1 cellular context compared by ENCODE assay signal in genomic region chr14:75427482-75428229, GRCh38.
TF ChIP-seq lines count a peak whose summit lies in the region.

TSS of gene JDP2 (plus strand) at chr14:75428022. CDS start at chr14:75437921, 9,899 bp downstream.

TF ChIP-seq in HepG2, 621 proteins besides CTCF, POLR2A, EP300 and RAD21 (continued from another document and continues in another):
- 0 out of 2 replicates have a peak, but pooled peaks have one; percentile 30 for TF ChIP-seq RERE (CRISPR knock-in tag; IDR thresholded peaks at IDR 0.05; ENCODE audit: low read depth)
- peak; percentile 89 for TF ChIP-seq ELF1 (CRISPR knock-in tag; IDR thresholded peaks at IDR 0.05)
- TF ChIP-seq ZSCAN20 (CRISPR knock-in tag; IDR thresholded peaks at IDR 0.05; ENCODE audit: borderline replicate concordance) = no peak
- TF ChIP-seq ZKSCAN5 (CRISPR knock-in tag; IDR thresholded peaks at IDR 0.05) = no peak
- TF ChIP-seq IKZF5 (CRISPR knock-in tag; IDR thresholded peaks at IDR 0.05) = peak; percentile 58
- peak; percentile 18; the same call in 1 of the 2 replicates for TF ChIP-seq TAF1 (CRISPR knock-in tag; IDR thresholded peaks at IDR 0.05)
- TF ChIP-seq ZBTB37 (CRISPR knock-in tag; IDR thresholded peaks at IDR 0.05) = no peak
- TF ChIP-seq ZNF576 (CRISPR knock-in tag; IDR thresholded peaks at IDR 0.05) = no peak
- TF ChIP-seq ZHX1 (CRISPR knock-in tag; IDR thresholded peaks at IDR 0.05; ENCODE audit: low read depth) = no peak
- TF ChIP-seq ZSCAN5A (CRISPR knock-in tag; IDR thresholded peaks at IDR 0.05; ENCODE audit: borderline replicate concordance) = no peak
- TF ChIP-seq ZNF546 (CRISPR knock-in tag; conservative IDR thresholded peaks at IDR 0.05) = no peak
- TF ChIP-seq RXRB (CRISPR knock-in tag; IDR thresholded peaks at IDR 0.05; ENCODE audit: borderline replicate concordance) = peak; percentile 54
- peak; percentile 65 for TF ChIP-seq RBFOX2 (IDR thresholded peaks at IDR 0.05; ENCODE audit: low read depth, low read length)
- no peak for TF ChIP-seq SNAPC4 (CRISPR knock-in tag; IDR thresholded peaks at IDR 0.05)
- no peak for TF ChIP-seq NONO (IDR thresholded peaks at IDR 0.05)
- TF ChIP-seq NONO (CRISPR knock-in tag; conservative IDR thresholded peaks at IDR 0.05) = peak; percentile 40; the same call in 1 of the 2 replicates
- TF ChIP-seq SIN3A (IDR thresholded peaks at IDR 0.05; ENCODE audit: borderline replicate concordance, low read depth, low read length) = peak; percentile 69; the same call in 1 of the 2 replicates
- TF ChIP-seq ZNF772 (CRISPR knock-in tag; IDR thresholded peaks at IDR 0.05) = no peak; the same call in 1 of the 2 replicates
- TF ChIP-seq ZMYM2 (CRISPR knock-in tag; IDR thresholded peaks at IDR 0.05) = no peak
- peak; percentile 64; the same call in 1 of the 2 replicates for TF ChIP-seq UBTF (CRISPR knock-in tag; IDR thresholded peaks at IDR 0.05)
- no peak for TF ChIP-seq NR2F2 (IDR thresholded peaks at IDR 0.05; ENCODE audit: borderline replicate concordance, low read depth)
- TF ChIP-seq ZNF557 (CRISPR knock-in tag; IDR thresholded peaks at IDR 0.05) = no peak
- TF ChIP-seq ZFP37 (CRISPR knock-in tag; IDR thresholded peaks at IDR 0.05; ENCODE audit: borderline replicate concordance) = no peak
- no peak for TF ChIP-seq ZNF547 (CRISPR knock-in tag; IDR thresholded peaks at IDR 0.05)
- peak; percentile 62 for TF ChIP-seq KDM2A (CRISPR knock-in tag; IDR thresholded peaks at IDR 0.05; ENCODE audit: borderline replicate concordance, low read depth)
- TF ChIP-seq THRA (CRISPR knock-in tag; IDR thresholded peaks at IDR 0.05; ENCODE audit: borderline replicate concordance) = peak; percentile 24; the same call in 1 of the 2 replicates
- no peak for TF ChIP-seq MAFF (IDR thresholded peaks at IDR 0.05; ENCODE audit: low read depth, low read length)
- TF ChIP-seq AHR (CRISPR knock-in tag; IDR thresholded peaks at IDR 0.05) = 0 out of 2 replicates have a peak, but pooled peaks have one; percentile 39
- 0 out of 2 replicates have a peak, but pooled peaks have one; percentile 19 for TF ChIP-seq ZNF121 (CRISPR knock-in tag; IDR thresholded peaks at IDR 0.05)
- no peak; the same call in 1 of the 2 replicates for TF ChIP-seq MTA1 (CRISPR knock-in tag; IDR thresholded peaks at IDR 0.05; ENCODE audit: borderline replicate concordance)
- no peak for TF ChIP-seq ZNF878 (CRISPR knock-in tag; IDR thresholded peaks at IDR 0.05)
- no peak for TF ChIP-seq SCMH1 (CRISPR knock-in tag; IDR thresholded peaks at IDR 0.05; ENCODE audit: borderline replicate concordance)
- no peak for TF ChIP-seq ZNF607 (CRISPR knock-in tag; IDR thresholded peaks at IDR 0.05; ENCODE audit: borderline replicate concordance)
- TF ChIP-seq ZNF891 (CRISPR knock-in tag; IDR thresholded peaks at IDR 0.05) = peak; percentile 72; the same call in 1 of the 2 replicates
- TF ChIP-seq GATAD2A (CRISPR knock-in tag; IDR thresholded peaks at IDR 0.05) = peak; percentile 37; the same call in 1 of the 2 replicates
